ENCODE assay signal across 1 cellular context in the genomic region with DNA sequence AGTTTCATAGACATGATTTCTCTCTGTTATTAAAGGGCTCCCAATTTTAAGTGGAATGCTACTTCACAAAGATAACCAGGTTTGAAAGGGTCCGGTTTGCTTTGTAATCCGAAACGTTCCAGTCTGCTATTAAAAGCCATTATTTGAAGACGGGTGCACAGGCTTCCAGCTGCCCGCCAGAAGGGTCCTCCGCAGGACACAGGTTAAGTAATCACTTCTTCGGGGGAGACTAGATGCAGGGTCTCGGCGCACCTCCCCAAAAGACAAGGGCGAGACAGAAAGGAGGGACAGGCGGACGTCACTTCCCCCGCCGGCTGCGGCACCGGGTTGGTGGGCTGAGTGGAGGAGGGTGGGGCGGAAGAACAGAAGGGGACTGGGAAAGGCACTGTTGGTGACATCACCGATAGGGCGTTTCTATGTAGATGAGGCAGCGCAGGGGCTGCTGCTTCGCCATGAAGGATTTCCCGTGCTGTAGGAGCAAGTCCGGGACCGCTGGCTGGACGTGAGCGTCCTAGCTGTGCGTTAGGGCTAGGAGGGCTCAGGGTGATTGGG.
TF ChIP-seq lines count a peak whose summit lies in the region.

No MANE protein-coding gene starts in this region.

TF ChIP-seq in HepG2, 621 proteins besides CTCF, POLR2A, EP300 and RAD21 (continued from another document and continues in another):
- TF ChIP-seq TFDP1 (CRISPR knock-in tag; IDR thresholded peaks at IDR 0.05; ENCODE audit: borderline replicate concordance) (peak; percentile 35; the same call in 1 of the 2 replicates), ZNF431 (CRISPR knock-in tag; IDR thresholded peaks at IDR 0.05; ENCODE audit: borderline replicate concordance, low read depth) (no peak), SOX6 (IDR thresholded peaks at IDR 0.05) (no peak), SOX6 (CRISPR knock-in tag; IDR thresholded peaks at IDR 0.05) (0 out of 2 replicates have a peak, but pooled peaks have one; percentile 60), SATB2 (CRISPR knock-in tag; IDR thresholded peaks at IDR 0.05) (no peak), ZNF772 (CRISPR knock-in tag; IDR thresholded peaks at IDR 0.05) (0 out of 2 replicates have a peak, but pooled peaks have one; percentile 4), ZNF713 (CRISPR knock-in tag; IDR thresholded peaks at IDR 0.05) (0 out of 2 replicates have a peak, but pooled peaks have one; percentile 19), FOXO1 (CRISPR knock-in tag; IDR thresholded peaks at IDR 0.05) (no peak), SP2 (CRISPR knock-in tag; IDR thresholded peaks at IDR 0.05) (peak; percentile 87), RXRB (CRISPR knock-in tag; IDR thresholded peaks at IDR 0.05; ENCODE audit: borderline replicate concordance) (no peak), ZFY (CRISPR knock-in tag; IDR thresholded peaks at IDR 0.05) (no peak; the same call in 1 of the 2 replicates), ZNF749 (CRISPR knock-in tag; IDR thresholded peaks at IDR 0.05; ENCODE audit: borderline replicate concordance) (no peak), MTF1 (CRISPR knock-in tag; IDR thresholded peaks at IDR 0.05) (no peak), MZF1 (CRISPR knock-in tag; IDR thresholded peaks at IDR 0.05; ENCODE audit: borderline replicate concordance) (no peak), ATF1 (CRISPR knock-in tag; IDR thresholded peaks at IDR 0.05) (peak; percentile 89), PHF21A (CRISPR knock-in tag; IDR thresholded peaks at IDR 0.05) (no peak), ZMAT3 (CRISPR knock-in tag; conservative IDR thresholded peaks at IDR 0.05) (peak; percentile 20; the same call in 1 of the 2 replicates), KLF12 (CRISPR knock-in tag; IDR thresholded peaks at IDR 0.05; ENCODE audit: borderline replicate concordance) (peak; percentile 14; the same call in 1 of the 2 replicates), ARNT2 (CRISPR knock-in tag; IDR thresholded peaks at IDR 0.05; ENCODE audit: low read depth) (no peak)
- TF ChIP-seq, protein P1, sequence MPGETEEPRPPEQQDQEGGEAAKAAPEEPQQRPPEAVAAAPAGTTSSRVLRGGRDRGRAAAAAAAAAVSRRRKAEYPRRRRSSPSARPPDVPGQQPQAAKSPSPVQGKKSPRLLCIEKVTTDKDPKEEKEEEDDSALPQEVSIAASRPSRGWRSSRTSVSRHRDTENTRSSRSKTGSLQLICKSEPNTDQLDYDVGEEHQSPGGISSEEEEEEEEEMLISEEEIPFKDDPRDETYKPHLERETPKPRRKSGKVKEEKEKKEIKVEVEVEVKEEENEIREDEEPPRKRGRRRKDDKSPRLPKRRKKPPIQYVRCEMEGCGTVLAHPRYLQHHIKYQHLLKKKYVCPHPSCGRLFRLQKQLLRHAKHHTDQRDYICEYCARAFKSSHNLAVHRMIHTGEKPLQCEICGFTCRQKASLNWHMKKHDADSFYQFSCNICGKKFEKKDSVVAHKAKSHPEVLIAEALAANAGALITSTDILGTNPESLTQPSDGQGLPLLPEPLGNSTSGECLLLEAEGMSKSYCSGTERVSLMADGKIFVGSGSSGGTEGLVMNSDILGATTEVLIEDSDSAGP (CRISPR knock-in tag; IDR thresholded peaks at IDR 0.05; ENCODE audit: borderline replicate concordance) = peak; percentile 40; the same call in 1 of the 2 replicates
- TF ChIP-seq, protein P2, sequence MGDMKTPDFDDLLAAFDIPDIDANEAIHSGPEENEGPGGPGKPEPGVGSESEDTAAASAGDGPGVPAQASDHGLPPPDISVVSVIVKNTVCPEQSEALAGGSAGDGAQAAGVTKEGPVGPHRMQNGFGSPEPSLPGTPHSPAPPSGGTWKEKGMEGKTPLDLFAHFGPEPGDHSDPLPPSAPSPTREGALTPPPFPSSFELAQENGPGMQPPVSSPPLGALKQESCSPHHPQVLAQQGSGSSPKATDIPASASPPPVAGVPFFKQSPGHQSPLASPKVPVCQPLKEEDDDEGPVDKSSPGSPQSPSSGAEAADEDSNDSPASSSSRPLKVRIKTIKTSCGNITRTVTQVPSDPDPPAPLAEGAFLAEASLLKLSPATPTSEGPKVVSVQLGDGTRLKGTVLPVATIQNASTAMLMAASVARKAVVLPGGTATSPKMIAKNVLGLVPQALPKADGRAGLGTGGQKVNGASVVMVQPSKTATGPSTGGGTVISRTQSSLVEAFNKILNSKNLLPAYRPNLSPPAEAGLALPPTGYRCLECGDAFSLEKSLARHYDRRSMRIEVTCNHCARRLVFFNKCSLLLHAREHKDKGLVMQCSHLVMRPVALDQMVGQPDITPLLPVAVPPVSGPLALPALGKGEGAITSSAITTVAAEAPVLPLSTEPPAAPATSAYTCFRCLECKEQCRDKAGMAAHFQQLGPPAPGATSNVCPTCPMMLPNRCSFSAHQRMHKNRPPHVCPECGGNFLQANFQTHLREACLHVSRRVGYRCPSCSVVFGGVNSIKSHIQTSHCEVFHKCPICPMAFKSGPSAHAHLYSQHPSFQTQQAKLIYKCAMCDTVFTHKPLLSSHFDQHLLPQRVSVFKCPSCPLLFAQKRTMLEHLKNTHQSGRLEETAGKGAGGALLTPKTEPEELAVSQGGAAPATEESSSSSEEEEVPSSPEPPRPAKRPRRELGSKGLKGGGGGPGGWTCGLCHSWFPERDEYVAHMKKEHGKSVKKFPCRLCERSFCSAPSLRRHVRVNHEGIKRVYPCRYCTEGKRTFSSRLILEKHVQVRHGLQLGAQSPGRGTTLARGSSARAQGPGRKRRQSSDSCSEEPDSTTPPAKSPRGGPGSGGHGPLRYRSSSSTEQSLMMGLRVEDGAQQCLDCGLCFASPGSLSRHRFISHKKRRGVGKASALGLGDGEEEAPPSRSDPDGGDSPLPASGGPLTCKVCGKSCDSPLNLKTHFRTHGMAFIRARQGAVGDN (CRISPR knock-in tag; IDR thresholded peaks at IDR 0.05) = peak; percentile 85
- TF ChIP-seq, protein P3, sequence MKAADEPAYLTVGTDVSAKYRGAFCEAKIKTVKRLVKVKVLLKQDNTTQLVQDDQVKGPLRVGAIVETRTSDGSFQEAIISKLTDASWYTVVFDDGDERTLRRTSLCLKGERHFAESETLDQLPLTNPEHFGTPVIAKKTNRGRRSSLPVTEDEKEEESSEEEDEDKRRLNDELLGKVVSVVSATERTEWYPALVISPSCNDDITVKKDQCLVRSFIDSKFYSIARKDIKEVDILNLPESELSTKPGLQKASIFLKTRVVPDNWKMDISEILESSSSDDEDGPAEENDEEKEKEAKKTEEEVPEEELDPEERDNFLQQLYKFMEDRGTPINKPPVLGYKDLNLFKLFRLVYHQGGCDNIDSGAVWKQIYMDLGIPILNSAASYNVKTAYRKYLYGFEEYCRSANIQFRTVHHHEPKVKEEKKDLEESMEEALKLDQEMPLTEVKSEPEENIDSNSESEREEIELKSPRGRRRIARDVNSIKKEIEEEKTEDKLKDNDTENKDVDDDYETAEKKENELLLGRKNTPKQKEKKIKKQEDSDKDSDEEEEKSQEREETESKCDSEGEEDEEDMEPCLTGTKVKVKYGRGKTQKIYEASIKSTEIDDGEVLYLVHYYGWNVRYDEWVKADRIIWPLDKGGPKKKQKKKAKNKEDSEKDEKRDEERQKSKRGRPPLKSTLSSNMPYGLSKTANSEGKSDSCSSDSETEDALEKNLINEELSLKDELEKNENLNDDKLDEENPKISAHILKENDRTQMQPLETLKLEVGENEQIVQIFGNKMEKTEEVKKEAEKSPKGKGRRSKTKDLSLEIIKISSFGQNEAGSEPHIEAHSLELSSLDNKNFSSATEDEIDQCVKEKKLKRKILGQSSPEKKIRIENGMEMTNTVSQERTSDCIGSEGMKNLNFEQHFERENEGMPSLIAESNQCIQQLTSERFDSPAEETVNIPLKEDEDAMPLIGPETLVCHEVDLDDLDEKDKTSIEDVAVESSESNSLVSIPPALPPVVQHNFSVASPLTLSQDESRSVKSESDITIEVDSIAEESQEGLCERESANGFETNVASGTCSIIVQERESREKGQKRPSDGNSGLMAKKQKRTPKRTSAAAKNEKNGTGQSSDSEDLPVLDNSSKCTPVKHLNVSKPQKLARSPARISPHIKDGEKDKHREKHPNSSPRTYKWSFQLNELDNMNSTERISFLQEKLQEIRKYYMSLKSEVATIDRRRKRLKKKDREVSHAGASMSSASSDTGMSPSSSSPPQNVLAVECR (CRISPR knock-in tag; IDR thresholded peaks at IDR 0.05; ENCODE audit: borderline replicate concordance) = no peak; the same call in 1 of the 2 replicates
- TF ChIP-seq, protein P4, sequence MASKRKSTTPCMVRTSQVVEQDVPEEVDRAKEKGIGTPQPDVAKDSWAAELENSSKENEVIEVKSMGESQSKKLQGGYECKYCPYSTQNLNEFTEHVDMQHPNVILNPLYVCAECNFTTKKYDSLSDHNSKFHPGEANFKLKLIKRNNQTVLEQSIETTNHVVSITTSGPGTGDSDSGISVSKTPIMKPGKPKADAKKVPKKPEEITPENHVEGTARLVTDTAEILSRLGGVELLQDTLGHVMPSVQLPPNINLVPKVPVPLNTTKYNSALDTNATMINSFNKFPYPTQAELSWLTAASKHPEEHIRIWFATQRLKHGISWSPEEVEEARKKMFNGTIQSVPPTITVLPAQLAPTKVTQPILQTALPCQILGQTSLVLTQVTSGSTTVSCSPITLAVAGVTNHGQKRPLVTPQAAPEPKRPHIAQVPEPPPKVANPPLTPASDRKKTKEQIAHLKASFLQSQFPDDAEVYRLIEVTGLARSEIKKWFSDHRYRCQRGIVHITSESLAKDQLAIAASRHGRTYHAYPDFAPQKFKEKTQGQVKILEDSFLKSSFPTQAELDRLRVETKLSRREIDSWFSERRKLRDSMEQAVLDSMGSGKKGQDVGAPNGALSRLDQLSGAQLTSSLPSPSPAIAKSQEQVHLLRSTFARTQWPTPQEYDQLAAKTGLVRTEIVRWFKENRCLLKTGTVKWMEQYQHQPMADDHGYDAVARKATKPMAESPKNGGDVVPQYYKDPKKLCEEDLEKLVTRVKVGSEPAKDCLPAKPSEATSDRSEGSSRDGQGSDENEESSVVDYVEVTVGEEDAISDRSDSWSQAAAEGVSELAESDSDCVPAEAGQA (IDR thresholded peaks at IDR 0.05; ENCODE audit: low read depth) = no peak
- TF ChIP-seq, protein P4 (CRISPR knock-in tag; IDR thresholded peaks at IDR 0.05; ENCODE audit: borderline replicate concordance) = no peak
- TF ChIP-seq, protein P5, sequence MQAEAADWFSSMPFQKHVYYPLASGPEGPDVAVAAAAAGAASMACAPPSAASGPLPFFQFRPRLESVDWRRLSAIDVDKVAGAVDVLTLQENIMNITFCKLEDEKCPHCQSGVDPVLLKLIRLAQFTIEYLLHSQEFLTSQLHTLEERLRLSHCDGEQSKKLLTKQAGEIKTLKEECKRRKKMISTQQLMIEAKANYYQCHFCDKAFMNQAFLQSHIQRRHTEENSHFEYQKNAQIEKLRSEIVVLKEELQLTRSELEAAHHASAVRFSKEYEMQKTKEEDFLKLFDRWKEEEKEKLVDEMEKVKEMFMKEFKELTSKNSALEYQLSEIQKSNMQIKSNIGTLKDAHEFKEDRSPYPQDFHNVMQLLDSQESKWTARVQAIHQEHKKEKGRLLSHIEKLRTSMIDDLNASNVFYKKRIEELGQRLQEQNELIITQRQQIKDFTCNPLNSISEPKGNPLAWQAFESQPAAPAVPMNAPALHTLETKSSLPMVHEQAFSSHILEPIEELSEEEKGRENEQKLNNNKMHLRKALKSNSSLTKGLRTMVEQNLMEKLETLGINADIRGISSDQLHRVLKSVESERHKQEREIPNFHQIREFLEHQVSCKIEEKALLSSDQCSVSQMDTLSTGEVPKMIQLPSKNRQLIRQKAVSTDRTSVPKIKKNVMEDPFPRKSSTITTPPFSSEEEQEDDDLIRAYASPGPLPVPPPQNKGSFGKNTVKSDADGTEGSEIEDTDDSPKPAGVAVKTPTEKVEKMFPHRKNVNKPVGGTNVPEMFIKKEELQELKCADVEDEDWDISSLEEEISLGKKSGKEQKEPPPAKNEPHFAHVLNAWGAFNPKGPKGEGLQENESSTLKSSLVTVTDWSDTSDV (CRISPR knock-in tag; IDR thresholded peaks at IDR 0.05) = no peak
- TF ChIP-seq, protein P6, sequence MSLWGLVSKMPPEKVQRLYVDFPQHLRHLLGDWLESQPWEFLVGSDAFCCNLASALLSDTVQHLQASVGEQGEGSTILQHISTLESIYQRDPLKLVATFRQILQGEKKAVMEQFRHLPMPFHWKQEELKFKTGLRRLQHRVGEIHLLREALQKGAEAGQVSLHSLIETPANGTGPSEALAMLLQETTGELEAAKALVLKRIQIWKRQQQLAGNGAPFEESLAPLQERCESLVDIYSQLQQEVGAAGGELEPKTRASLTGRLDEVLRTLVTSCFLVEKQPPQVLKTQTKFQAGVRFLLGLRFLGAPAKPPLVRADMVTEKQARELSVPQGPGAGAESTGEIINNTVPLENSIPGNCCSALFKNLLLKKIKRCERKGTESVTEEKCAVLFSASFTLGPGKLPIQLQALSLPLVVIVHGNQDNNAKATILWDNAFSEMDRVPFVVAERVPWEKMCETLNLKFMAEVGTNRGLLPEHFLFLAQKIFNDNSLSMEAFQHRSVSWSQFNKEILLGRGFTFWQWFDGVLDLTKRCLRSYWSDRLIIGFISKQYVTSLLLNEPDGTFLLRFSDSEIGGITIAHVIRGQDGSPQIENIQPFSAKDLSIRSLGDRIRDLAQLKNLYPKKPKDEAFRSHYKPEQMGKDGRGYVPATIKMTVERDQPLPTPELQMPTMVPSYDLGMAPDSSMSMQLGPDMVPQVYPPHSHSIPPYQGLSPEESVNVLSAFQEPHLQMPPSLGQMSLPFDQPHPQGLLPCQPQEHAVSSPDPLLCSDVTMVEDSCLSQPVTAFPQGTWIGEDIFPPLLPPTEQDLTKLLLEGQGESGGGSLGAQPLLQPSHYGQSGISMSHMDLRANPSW (CRISPR knock-in tag; IDR thresholded peaks at IDR 0.05; ENCODE audit: borderline replicate concordance) = no peak
